In genomic region chr3:128123231-128123537, GRCh38 we compare ENCODE assay signal across 8 cellular contexts. TPM values are rescaled to one million over a fixed set of nuclear protein-coding genes. Genes with fewer than 3 reads are reported as not detected.
DNase-seq lines count a peak whose midpoint lies in the region; ATAC-seq and TF ChIP-seq lines count a peak whose summit lies in the region.

No MANE protein-coding gene starts in this region.

- peak; percentile 1 to 2 for ATAC-seq in activated T-cell treated with anti-CD3 and anti-CD28 coated beads, Interleukin-2, amount 50 U/mL, for 4 hours
- no peak for ATAC-seq in activated CD8-positive, alpha-beta T cell treated with anti-CD3 and anti-CD28 coated beads for 36 hours
- ATAC-seq in HG02884 (IDR thresholded peaks at IDR 0.05; ENCODE audit: unreplicated experiment) = no peak

- H3K4me3 ChIP-seq in iPS-18a (ENCODE audit: low read length) = peak overlapping the region; percentile 95
- peak overlapping the region; percentile 65 to 72 for H3K4me3 ChIP-seq in testis

- H3K27ac Mint-ChIP-seq in activated CD8-positive, alpha-beta T cell treated with anti-CD3 and anti-CD28 coated beads for 36 hours = peak overlapping the region; percentile 94

- no peaks in the 10 kb centered on the region for H3K9me3 Mint-ChIP-seq in activated T-cell treated with anti-CD3 and anti-CD28 coated beads, Interleukin-2, amount 50 U/mL, for 4 hours
- H3K9me3 Mint-ChIP-seq in activated CD8-positive, alpha-beta T cell treated with anti-CD3 and anti-CD28 coated beads for 36 hours = no peaks in the 10 kb centered on the region

- DNase-seq in activated T-cell treated with anti-CD3 and anti-CD28 coated beads, Interleukin-2, amount 50 U/mL, for 4 hours = no peak
- no peak for DNase-seq in activated T-cell treated with anti-CD3 and anti-CD28 coated beads, Interleukin-2, amount 50 U/mL, for 1 hour
- no peak for DNase-seq in activated CD8-positive, alpha-beta T cell treated with anti-CD3 and anti-CD28 coated beads for 36 hours
- DNase-seq in testis (no peak), SHP77 (lab: John Stamatoyannopoulos, UW) (no peak), Kasumi-1 (lab: John Stamatoyannopoulos, UW) (no peak)

- no peaks in the 10 kb centered on the region for H3K27me3 Mint-ChIP-seq in activated T-cell treated with anti-CD3 and anti-CD28 coated beads, Interleukin-2, amount 50 U/mL, for 4 hours (ENCODE audit: low read depth)
- H3K27me3 Mint-ChIP-seq in activated CD8-positive, alpha-beta T cell treated with anti-CD3 and anti-CD28 coated beads for 36 hours = no peaks in the 10 kb centered on the region

- peaks cover 10% of the 10 kb centered on the region for H3K36me3 ChIP-seq in iPS-18a (ENCODE audit: control insufficient read depth, low read depth, low read length)
- H3K36me3 ChIP-seq in testis (ENCODE audit: low read depth, missing control alignments) = no peaks in the 10 kb centered on the region

- H3K4me1 ChIP-seq in iPS-18a (ENCODE audit: control insufficient read depth, low read depth, low read length) (peaks cover 4% of the 10 kb centered on the region), testis (no peaks in the 10 kb centered on the region)

- CTCF ChIA-PET in activated CD8-positive, alpha-beta T cell treated with anti-CD3 and anti-CD28 coated beads for 36 hours (lab: Charles Lee) = interaction anchor here (1.3 to 2.6 kb wide), 6 partner anchors 10 to 548 kb away, joined by 3 to 16 read pairs (median 8); no protein-coding TSS in a partner anchor

- peak overlapping the region; percentile 100 for H3K4me3 Mint-ChIP-seq in activated T-cell treated with anti-CD3 and anti-CD28 coated beads, Interleukin-2, amount 50 U/mL, for 4 hours
- peak overlapping the region; percentile 99 for H3K4me3 Mint-ChIP-seq in activated CD8-positive, alpha-beta T cell treated with anti-CD3 and anti-CD28 coated beads for 36 hours

- peaks cover 25% of the 10 kb centered on the region for H3K4me1 Mint-ChIP-seq in activated T-cell treated with anti-CD3 and anti-CD28 coated beads, Interleukin-2, amount 50 U/mL, for 4 hours (ENCODE audit: low read depth)
- H3K4me1 Mint-ChIP-seq in activated CD8-positive, alpha-beta T cell treated with anti-CD3 and anti-CD28 coated beads for 36 hours (ENCODE audit: low read depth) = peaks cover 28% of the 10 kb centered on the region

- TF ChIP-seq POLR2A in testis (IDR thresholded peaks at IDR 0.05) = no peak

- H3K9me3 ChIP-seq in iPS-18a (ENCODE audit: control insufficient read depth, low read depth, low read length) = no peaks in the 10 kb centered on the region
- H3K9me3 ChIP-seq in testis = no peaks in the 10 kb centered on the region

- no peaks in the 10 kb centered on the region for H3K27me3 ChIP-seq in iPS-18a (ENCODE audit: control insufficient read depth, insufficient read depth, low read length)
- no peaks in the 10 kb centered on the region for H3K27me3 ChIP-seq in testis

- peaks cover 22% of the 10 kb centered on the region for H3K36me3 Mint-ChIP-seq in activated T-cell treated with anti-CD3 and anti-CD28 coated beads, Interleukin-2, amount 50 U/mL, for 4 hours (ENCODE audit: insufficient read depth)
- peaks cover 30% of the 10 kb centered on the region for H3K36me3 Mint-ChIP-seq in activated CD8-positive, alpha-beta T cell treated with anti-CD3 and anti-CD28 coated beads for 36 hours (ENCODE audit: low read depth)

- peak overlapping the region; percentile 98 for H3K9ac ChIP-seq in iPS-18a (ENCODE audit: low read length)

- POLR2A ChIA-PET in activated CD8-positive, alpha-beta T cell treated with anti-CD3 and anti-CD28 coated beads for 36 hours (lab: Charles Lee) = interaction anchor here (0.5 to 2.6 kb wide), 8 partner anchors 10 to 847 kb away, joined by 3 to 30 read pairs (median 4); partner anchors contain the start of gene EEFSEC

- intact Hi-C loops in activated CD8-positive, alpha-beta T cell treated with anti-CD3 and anti-CD28 coated beads for 36 hours (cut with micrococcal nuclease) = no loop called here
- intact Hi-C loops in testis (cut with DNase I; ENCODE audit: low total_unique reads) = no loop called here

- TF ChIP-seq CTCF in activated CD8-positive, alpha-beta T cell treated with anti-CD3 and anti-CD28 coated beads for 36 hours (IDR thresholded peaks at IDR 0.05) = no peak
- TF ChIP-seq CTCF in testis (IDR thresholded peaks at IDR 0.05) = no peak

- H3K27ac ChIP-seq in iPS-18a (ENCODE audit: low read length) (peak overlapping the region; percentile 96), testis (peak overlapping the region in 1 of 2 donors; percentile 48)

- WGBS in testis, 2 donors = 1 to 2% methylated on average over 6 to 19 of the region's 20 CpGs

RNA-seq across cellular contexts. Expression of gene RUVBL1, which starts 0.4 kb away (rescaled TPM):
- total RNA-seq in activated T-cell treated with anti-CD3 and anti-CD28 coated beads, Interleukin-2, amount 50 U/mL, for 4 hours = 100 to 1,000 TPM; 158 to 177 (median 161) TPM
- 10 to 100 TPM; 99.0 to 99.5 TPM for total RNA-seq in activated CD8-positive, alpha-beta T cell treated with anti-CD3 and anti-CD28 coated beads for 36 hours
- 10 to 100 TPM; 42.9 to 52.9 TPM for total RNA-seq in testis
- polyA plus RNA-seq in testis (ENCODE audit: insufficient read depth, low read depth, low replicate concordance) = 70.1 TPM

RNA-seq across cellular contexts. Expression of gene EEFSEC, which starts 30.1 kb away (rescaled TPM):
- total RNA-seq in activated T-cell treated with anti-CD3 and anti-CD28 coated beads, Interleukin-2, amount 50 U/mL, for 4 hours = 10 to 100 TPM; 20.2 to 23.9 (median 21.9) TPM
- 10 to 100 TPM; 19.2 to 19.6 TPM for total RNA-seq in activated CD8-positive, alpha-beta T cell treated with anti-CD3 and anti-CD28 coated beads for 36 hours
- total RNA-seq in testis = 10 to 100 TPM; 35.4 TPM
- 40.3 TPM for polyA plus RNA-seq in testis (ENCODE audit: insufficient read depth, low read depth, low replicate concordance)

Comparison
In these comparisons a context has a peak if more than half of its experiments do, and no peak if none do; other contexts are left out.
1. ATAC-seq: peak in activated T-cell treated with anti-CD3 and anti-CD28 coated beads, Interleukin-2, amount 50 U/mL, for 4 hours (2 of 2); none in activated CD8-positive, alpha-beta T cell treated with anti-CD3 and anti-CD28 coated beads for 36 hours (single experiment) and HG02884 (single experiment).